Comparison of ENCODE assay signal across 1 cellular context in genomic region chr5:220008-220407, GRCh38.
TF ChIP-seq lines count a peak whose summit lies in the region.

No MANE protein-coding gene starts in this region.

TF ChIP-seq in IMR-90, 13 proteins besides CTCF, POLR2A, EP300 and RAD21 (continued from another document):
- no peak for TF ChIP-seq USF2 (IDR thresholded peaks at IDR 0.05; ENCODE audit: low read depth, low read length)
- TF ChIP-seq RCOR1 (IDR thresholded peaks at IDR 0.05; ENCODE audit: insufficient replicate concordance, low read length), result no peak
